Comparison of ENCODE assay signal across 1 cellular context in genomic region chr2:34004936-34005335, GRCh38.
TF ChIP-seq lines count a peak whose summit lies in the region.

No MANE protein-coding gene starts in this region.

TF ChIP-seq in GM23338, 12 proteins besides CTCF, POLR2A, EP300 and RAD21 (continued from another document):
- TF ChIP-seq ZNF462 (CRISPR knock-in tag; IDR thresholded peaks at IDR 0.05) = no peak
- no peak for TF ChIP-seq ZNF331 (CRISPR knock-in tag; IDR thresholded peaks at IDR 0.05; ENCODE audit: low read depth)
